10 cellular contexts compared by ENCODE assay signal in genomic region chr7:19773361-19773760, GRCh38. TPM values are rescaled to one million over a fixed set of nuclear protein-coding genes. Genes with fewer than 3 reads are reported as not detected.
DNase-seq lines count a peak whose midpoint lies in the region; ATAC-seq and TF ChIP-seq lines count a peak whose summit lies in the region.
"Had no signal": no experiment of that assay in that cellular context is flagged by ENCODE, and none has a peak within 500 bp of the region (broad histone marks: within the 10 kb centered on the region; RNA-seq: fewer than 3 reads in every experiment).

TSS of gene TMEM196 (minus strand) at chr7:19773617. CDS start at chr7:19772696, 921 bp downstream.

- H3K4me3 Mint-ChIP-seq in WTC11 = peak within 1 kb of the TSS; percentile 78
- peak within 1 kb of the TSS; percentile 76 for H3K4me3 Mint-ChIP-seq in progenitor cell of endocrine pancreas (ENCODE audit: low read depth)
- peak within 1 kb of the TSS in 1 of 2 donors; percentile 81 for H3K4me3 Mint-ChIP-seq in CD14-positive monocyte

- H3K27ac Mint-ChIP-seq in WTC11 = no peak within 1 kb of the TSS
- peak within 1 kb of the TSS; percentile 83 for H3K27ac Mint-ChIP-seq in progenitor cell of endocrine pancreas
- H3K27ac Mint-ChIP-seq in CD14-positive monocyte = peak within 1 kb of the TSS in 1 of 7 donors; percentile 8

- intact Hi-C loops in CD14-positive monocyte (cut with micrococcal nuclease) = no loop called here

- peak; percentile 42 for DNase-seq in WTC11 (ENCODE audit: low spot score)
- peak; percentile 12 for DNase-seq in hepatocyte (ENCODE audit: low spot score)
- DNase-seq in progenitor cell of endocrine pancreas (ENCODE audit: low spot score, unreplicated experiment) = peak; percentile 10
- DNase-seq in CD14-positive monocyte (ENCODE audit: low spot score) = no peak
- DNase-seq in GM20000 (ENCODE audit: low spot score) = no peak
- DNase-seq: activated T-cell treated with anti-CD3 and anti-CD28 coated beads for 4 hours; stimulated activated naive CD4-positive, alpha-beta T cell treated with Interleukin-2 at 50 U/mL for 16 hours had no signal

- H3K9me3 ChIP-seq in ES-I3 (ENCODE audit: control insufficient read depth, insufficient read depth, low read length) = no peaks in the 10 kb centered on the region
- H3K9me3 ChIP-seq in hepatocyte (ENCODE audit: low read depth) = no peaks in the 10 kb centered on the region

- H3K27ac ChIP-seq in hepatocyte = no peak within 1 kb of the TSS

- no peaks in the 10 kb centered on the region for H3K36me3 ChIP-seq in ES-I3 (ENCODE audit: insufficient read depth, low read length)
- no peaks in the 10 kb centered on the region for H3K36me3 ChIP-seq in hepatocyte (replicated peaks; ENCODE audit: insufficient read depth, low read depth)

- no peaks in the 10 kb centered on the region for H3K9me2 ChIP-seq in hepatocyte (replicated peaks; ENCODE audit: insufficient read depth)

- H3K9me3 Mint-ChIP-seq in WTC11 (no peaks in the 10 kb centered on the region), progenitor cell of endocrine pancreas (ENCODE audit: low read depth) (no peaks in the 10 kb centered on the region), CD14-positive monocyte (peaks cover 0 to 13% (median 7%) of the 10 kb centered on the region in 7 donors)

- POLR2A ChIA-PET in WTC11 (lab: Charles Lee) = interaction anchor here (0.5 kb wide), 1 partner anchor 1679 kb away, joined by 6 read pairs; no protein-coding TSS in a partner anchor

- peak within 1 kb of the TSS; percentile 47 for H2AFZ ChIP-seq in hepatocyte

- H3K4me1 Mint-ChIP-seq in WTC11 = peaks cover 18% of the 10 kb centered on the region
- H3K4me1 Mint-ChIP-seq in progenitor cell of endocrine pancreas (ENCODE audit: low read depth) = peaks cover 12% of the 10 kb centered on the region
- H3K4me1 Mint-ChIP-seq in CD14-positive monocyte = peaks cover 14% of the 10 kb centered on the region

- H3K36me3 Mint-ChIP-seq in WTC11 (no peaks in the 10 kb centered on the region), progenitor cell of endocrine pancreas (ENCODE audit: insufficient read depth) (no peaks in the 10 kb centered on the region), CD14-positive monocyte (peaks cover 0 to 4% of the 10 kb centered on the region in 2 donors)

- no peaks in the 10 kb centered on the region for H4K20me1 ChIP-seq in hepatocyte (ENCODE audit: insufficient read depth, poor library complexity, severe bottlenecking)

- peaks cover 51% of the 10 kb centered on the region for H3K27me3 Mint-ChIP-seq in WTC11 (ENCODE audit: low read depth)
- peaks cover 33% of the 10 kb centered on the region for H3K27me3 Mint-ChIP-seq in progenitor cell of endocrine pancreas
- H3K27me3 Mint-ChIP-seq in CD14-positive monocyte (ENCODE audit: low read depth in 3 of 3) = peaks cover 28 to 36% (median 34%) of the 10 kb centered on the region in 3 donors

- TF ChIP-seq CTCF in WTC11 (IDR thresholded peaks at IDR 0.05) = no peak
- no peak for TF ChIP-seq CTCF in hepatocyte (IDR thresholded peaks at IDR 0.05; ENCODE audit: poor library complexity)
- no peak for TF ChIP-seq CTCF in progenitor cell of endocrine pancreas (IDR thresholded peaks at IDR 0.05; ENCODE audit: unreplicated experiment)
- no peak for TF ChIP-seq CTCF in CD14-positive monocyte (IDR thresholded peaks at IDR 0.05)
- TF ChIP-seq CTCF in GM20000 (IDR thresholded peaks at IDR 0.05; ENCODE audit: extremely low read depth, missing control alignments) = no peak

- WGBS in hepatocyte (ENCODE audit: low lambda C conversion rate, missing lambda C conversion rate) = 3% methylated on average over 19 of the region's 20 CpGs

- H3K4me2 ChIP-seq in hepatocyte = peak within 1 kb of the TSS; percentile 96

- H3K4me3 ChIP-seq in hepatocyte = peak within 1 kb of the TSS; percentile 44

- CTCF ChIA-PET in WTC11 (lab: Charles Lee) = interaction anchor here (0.9 to 3.8 kb wide), 9 partner anchors 18 to 825 kb away, joined by 3 to 22 read pairs (median 4); partner anchors contain the start of genes ITGB8 and POLR1F

- H3K4me1 ChIP-seq in ES-I3 (ENCODE audit: insufficient read depth, low read length) (no peaks in the 10 kb centered on the region; the same call in 1 of the 2 replicates), hepatocyte (ENCODE audit: insufficient read depth) (peaks cover 3% of the 10 kb centered on the region)

- peaks cover 28% of the 10 kb centered on the region for H3K27me3 ChIP-seq in hepatocyte

- H3K79me2 ChIP-seq in hepatocyte = no peaks in the 10 kb centered on the region

- ATAC-seq in WTC11 (peak; percentile 36), GM21423 (IDR thresholded peaks at IDR 0.05; ENCODE audit: unreplicated experiment) (no peak), HG03139 (IDR thresholded peaks at IDR 0.05; ENCODE audit: unreplicated experiment) (no peak)

- H3K9ac ChIP-seq in ES-I3 (ENCODE audit: low read depth, low read length) = peak within 1 kb of the TSS; percentile 42; the same call in 1 of the 2 replicates

TF ChIP-seq in WTC11, 78 proteins besides CTCF, POLR2A, EP300 and RAD21 (continues in another document):
- no peak for TF ChIP-seq TP53 (CRISPR knock-in tag; IDR thresholded peaks at IDR 0.05)
- no peak for TF ChIP-seq CREB1 (CRISPR knock-in tag; IDR thresholded peaks at IDR 0.05)
- no peak for TF ChIP-seq PRDM15 (CRISPR knock-in tag; IDR thresholded peaks at IDR 0.05)
- TF ChIP-seq NFATC4 (CRISPR knock-in tag; IDR thresholded peaks at IDR 0.05) = no peak
- TF ChIP-seq FOXP1 (CRISPR knock-in tag; IDR thresholded peaks at IDR 0.05; ENCODE audit: borderline replicate concordance) = no peak
- TF ChIP-seq ZNF423 (CRISPR knock-in tag; IDR thresholded peaks at IDR 0.05) = no peak
- no peak for TF ChIP-seq SP1 (CRISPR knock-in tag; conservative IDR thresholded peaks at IDR 0.05)
- no peak for TF ChIP-seq MLX (CRISPR knock-in tag; IDR thresholded peaks at IDR 0.05)
- TF ChIP-seq STAT6 (CRISPR knock-in tag; conservative IDR thresholded peaks at IDR 0.05; ENCODE audit: low read depth) = no peak
- no peak for TF ChIP-seq PRRX2 (CRISPR knock-in tag; IDR thresholded peaks at IDR 0.05)
- TF ChIP-seq MYBL2 (CRISPR knock-in tag; IDR thresholded peaks at IDR 0.05) = no peak
- no peak for TF ChIP-seq SOX15 (CRISPR knock-in tag; IDR thresholded peaks at IDR 0.05)
- no peak for TF ChIP-seq GABPB1 (CRISPR knock-in tag; IDR thresholded peaks at IDR 0.05)
- no peak for TF ChIP-seq MXD4 (CRISPR knock-in tag; IDR thresholded peaks at IDR 0.05; ENCODE audit: borderline replicate concordance)

RNA-seq across cellular contexts. Expression of gene TMEM196, which starts in this region (rescaled TPM):
- 0.11 to 0.42 TPM (median 0.16 TPM) in 3 replicates for total RNA-seq in WTC11 (2021)
- total RNA-seq in hepatocyte = 0.17 and 0.24 TPM in 2 replicates
- not detected in 2 replicates for polyA plus RNA-seq in hepatocyte
- 0.55 and 0.69 TPM in 2 replicates for total RNA-seq in progenitor cell of endocrine pancreas
- polyA plus RNA-seq in CD14-positive monocyte = not detected

Comparison
In these comparisons a context has a peak if more than half of its experiments do, and no peak if none do; other contexts are left out.
1. Peak in DNase-seq and ATAC-seq in WTC11; RNA of the gene not detected or under 1 TPM.
2. Peak in DNase-seq, H3K4me3 ChIP-seq and H3K4me2 ChIP-seq in hepatocyte; RNA of the gene not detected or under 1 TPM.
3. Peak in DNase-seq in progenitor cell of endocrine pancreas; RNA of the gene not detected or under 1 TPM.